Comparison of ENCODE assay signal across 8 cellular contexts in the genomic region with DNA sequence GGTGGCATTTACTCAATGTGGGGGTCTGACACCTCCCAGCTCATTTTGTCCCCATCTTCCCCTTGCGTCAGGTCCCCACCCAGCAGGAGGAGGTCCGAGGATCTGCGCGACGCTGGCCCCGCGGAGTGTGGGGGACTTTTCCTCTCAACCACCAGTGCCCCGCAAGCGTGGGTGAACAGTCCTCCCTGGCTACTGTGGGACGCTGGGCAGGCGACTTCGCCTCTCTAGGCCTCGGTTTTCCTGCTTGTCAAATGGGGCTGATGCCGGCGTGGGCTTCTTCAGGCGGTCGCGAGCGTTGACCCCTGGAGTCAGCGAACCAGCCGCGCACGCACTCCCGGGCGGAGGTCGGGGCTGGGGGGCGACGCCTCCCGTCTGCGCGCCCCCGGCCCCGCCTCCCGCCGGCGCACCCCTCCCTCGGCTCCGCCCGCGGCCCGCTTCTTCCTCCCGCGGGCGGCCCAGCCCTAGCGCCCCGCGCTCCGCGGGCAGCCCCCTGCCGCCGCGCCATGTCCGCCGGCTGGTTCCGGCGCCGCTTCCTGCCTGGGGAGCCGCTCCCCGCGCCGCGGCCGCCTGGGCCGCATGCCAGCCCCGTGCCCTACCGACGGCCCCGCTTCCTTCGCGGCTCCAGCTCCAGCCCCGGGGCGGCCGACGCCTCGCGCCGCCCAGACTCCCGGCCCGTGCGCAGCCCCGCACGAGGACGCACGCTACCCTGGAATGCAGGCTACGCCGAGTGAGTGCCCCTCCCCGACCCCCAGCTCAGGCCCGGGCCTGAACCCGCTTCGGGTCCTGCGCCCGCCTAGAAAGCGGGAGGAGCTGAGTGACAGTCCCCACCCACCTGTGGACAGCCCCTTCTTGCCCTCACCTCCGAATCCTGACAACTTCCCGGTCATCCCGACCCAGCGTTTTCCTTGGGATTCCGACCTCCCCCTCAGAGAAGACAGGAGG.
DNase-seq lines count a peak whose midpoint lies in the region; ATAC-seq, FAIRE-seq and TF ChIP-seq lines count a peak whose summit lies in the region.

A gene with protein sequence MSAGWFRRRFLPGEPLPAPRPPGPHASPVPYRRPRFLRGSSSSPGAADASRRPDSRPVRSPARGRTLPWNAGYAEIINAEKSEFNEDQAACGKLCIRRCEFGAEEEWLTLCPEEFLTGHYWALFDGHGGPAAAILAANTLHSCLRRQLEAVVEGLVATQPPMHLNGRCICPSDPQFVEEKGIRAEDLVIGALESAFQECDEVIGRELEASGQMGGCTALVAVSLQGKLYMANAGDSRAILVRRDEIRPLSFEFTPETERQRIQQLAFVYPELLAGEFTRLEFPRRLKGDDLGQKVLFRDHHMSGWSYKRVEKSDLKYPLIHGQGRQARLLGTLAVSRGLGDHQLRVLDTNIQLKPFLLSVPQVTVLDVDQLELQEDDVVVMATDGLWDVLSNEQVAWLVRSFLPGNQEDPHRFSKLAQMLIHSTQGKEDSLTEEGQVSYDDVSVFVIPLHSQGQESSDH (plus strand): TSS at position 438 of the 942 bp plus-strand sequence. CDS start 66 bp downstream, at position 504.

- DNase-seq in D721Med (ENCODE audit: insufficient read length, low spot score) (peak; percentile 71), NCI-H2171 (lab: John Stamatoyannopoulos, UW) (no peak), COR-L47 (lab: John Stamatoyannopoulos, UW) (no peak)
- peak; percentile 60 for DNase-seq in stimulated activated CD4-positive, alpha-beta T cell treated with anti-CD3 and anti-CD28 coated beads, Interleukin-4, amount 100 ng/mL, for 1 hour

- TF ChIP-seq CTCF in D721Med (IDR thresholded peaks at IDR 0.05; ENCODE audit: insufficient read depth, missing control alignments) (no peak), WI38 (IDR thresholded peaks at IDR 0.05; ENCODE audit: low read depth, low read length) (no peak)

- FAIRE-seq in D721Med (lab: Jason Lieb, UNC) = no peak

- H3K27me3 ChIP-seq in layer of hippocampus (ENCODE audit: control insufficient read depth, insufficient read depth, low read length) = no peaks in the 10 kb centered on the region

- ATAC-seq in HG02763 (IDR thresholded peaks at IDR 0.05; ENCODE audit: unreplicated experiment) = peak; percentile 35

- peak within 1 kb of the TSS; percentile 63 for H3K4me3 ChIP-seq in WI38 (ENCODE audit: low read depth, low read length)

- H3K27ac ChIP-seq in cingulate gyrus (ENCODE audit: low read depth, low read length) (peak within 1 kb of the TSS; percentile 69), layer of hippocampus (ENCODE audit: low read depth, low read length) (peak within 1 kb of the TSS; percentile 69)

Comparison
In these comparisons a context has a peak if more than half of its experiments do, and no peak if none do; other contexts are left out.
1. DNase-seq: peak in D721Med (single experiment) and stimulated activated CD4-positive, alpha-beta T cell treated with anti-CD3 and anti-CD28 coated beads, Interleukin-4, amount 100 ng/mL, for 1 hour (single experiment); none in NCI-H2171 (single experiment) and COR-L47 (single experiment).